ENCODE assay signal across 21 cellular contexts in the genomic region with DNA sequence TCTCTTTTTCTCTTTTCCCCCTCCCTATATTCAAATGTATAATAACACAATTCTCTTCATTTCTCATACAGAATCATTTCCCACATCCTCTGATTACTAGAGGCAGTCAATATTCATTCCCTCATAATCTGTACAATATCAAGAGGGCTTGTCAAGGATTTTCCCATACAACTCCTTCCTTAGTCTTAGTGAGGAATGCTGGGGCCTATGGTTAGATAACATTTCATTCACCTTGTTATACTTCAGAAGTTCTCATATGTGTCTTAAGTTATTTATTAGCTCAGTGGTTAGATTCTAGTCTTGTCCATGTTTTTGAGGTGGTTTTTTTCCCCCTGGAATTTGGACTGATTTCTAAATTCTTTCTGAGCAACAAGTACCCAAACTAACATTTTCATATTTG.
A peak's percentile ranks its signal among the peaks of the same experiment; 100 is the strongest.
DNase-seq lines count a peak whose midpoint lies in the region; ATAC-seq and TF ChIP-seq lines count a peak whose summit lies in the region.
"Had no signal": no experiment of that assay in that cellular context is flagged by ENCODE, and none has a peak within 500 bp of the region (broad histone marks: within the 10 kb centered on the region; RNA-seq: fewer than 3 reads in every experiment).

No MANE protein-coding gene starts in this region.

- H3K4me3 Mint-ChIP-seq in activated CD4-positive, alpha-beta T cell treated with anti-CD3 and anti-CD28 coated beads, Interleukin-2, amount 10 ng/mL, durations not matched to agents 7 days and 5 days = no peak overlapping the region
- no peak overlapping the region for H3K4me3 Mint-ChIP-seq in effector memory CD8-positive, alpha-beta T cell
- H3K4me3 Mint-ChIP-seq: B cell; CD4-positive, CD25-positive, alpha-beta regulatory T cell had no signal

- ATAC-seq in effector memory CD8-positive, alpha-beta T cell (replicated peaks) = no peak
- no peak for ATAC-seq in heart left ventricle
- ATAC-seq: Right ventricle myocardium inferior had no signal

- no peak overlapping the region for H2AFZ ChIP-seq in GM23248

- TF ChIP-seq POLR2A in spleen (IDR thresholded peaks at IDR 0.05) (no peak), heart left ventricle (IDR thresholded peaks at IDR 0.05) (no peak)

- peaks cover 5% of the 10 kb centered on the region for H3K9me3 Mint-ChIP-seq in activated CD4-positive, alpha-beta T cell treated with anti-CD3 and anti-CD28 coated beads, Interleukin-2, amount 10 ng/mL, durations not matched to agents 7 days and 5 days
- H3K9me3 Mint-ChIP-seq in effector memory CD8-positive, alpha-beta T cell = no peaks in the 10 kb centered on the region

- H3K4me3 ChIP-seq in GM23248 (no peak overlapping the region), spleen (no peak overlapping the region), heart left ventricle (no peak overlapping the region)
- H3K4me3 ChIP-seq: HAP-1, Peyer's patch had no signal

- H3K27me3 Mint-ChIP-seq in activated CD4-positive, alpha-beta T cell treated with anti-CD3 and anti-CD28 coated beads, Interleukin-2, amount 10 ng/mL, durations not matched to agents 7 days and 5 days = peaks cover 8% of the 10 kb centered on the region
- peaks cover 0 to under 1% of the 10 kb centered on the region in 2 donors for H3K27me3 Mint-ChIP-seq in effector memory CD8-positive, alpha-beta T cell

- no peaks in the 10 kb centered on the region for H3K79me2 ChIP-seq in GM23248 (ENCODE audit: insufficient read depth)

- H3K36me3 ChIP-seq in GM23248 (ENCODE audit: low read depth) = no peaks in the 10 kb centered on the region
- H3K36me3 ChIP-seq in spleen = no peaks in the 10 kb centered on the region
- H3K36me3 ChIP-seq in heart left ventricle = no peaks in the 10 kb centered on the region
- H3K36me3 ChIP-seq: HAP-1, Peyer's patch had no signal

- H3K4me2 ChIP-seq in GM23248 (ENCODE audit: unreplicated experiment) = peak overlapping the region; percentile 87

- H3K9me2 ChIP-seq in GM23248 (ENCODE audit: insufficient read depth) = no peaks in the 10 kb centered on the region

- H3K4me1 ChIP-seq in GM23248 (ENCODE audit: insufficient read depth) = peaks cover 18% of the 10 kb centered on the region
- peaks cover 0 to 22% (median 4%) of the 10 kb centered on the region in 6 donors for H3K4me1 ChIP-seq in spleen
- peaks cover 0 to 18% (median 6%) of the 10 kb centered on the region in 12 donors for H3K4me1 ChIP-seq in heart left ventricle

- CTCF ChIA-PET in activated CD4-positive, alpha-beta T cell treated with anti-CD3 and anti-CD28 coated beads, Interleukin-2, amount 10 ng/mL, durations not matched to agents 7 days and 5 days (lab: Charles Lee) = no interaction called here

- H3K9me3 ChIP-seq in GM23248 (ENCODE audit: low read depth) (no peaks in the 10 kb centered on the region), spleen (no peaks in the 10 kb centered on the region), heart left ventricle (no peaks in the 10 kb centered on the region)
- H3K9me3 ChIP-seq: HAP-1, Peyer's patch had no signal

- no peak overlapping the region for H3K27ac ChIP-seq in GM23248
- H3K27ac ChIP-seq in spleen = no peak overlapping the region
- no peak overlapping the region for H3K27ac ChIP-seq in heart left ventricle
- H3K27ac ChIP-seq: 22Rv1 had no signal

- intact Hi-C loops in spleen (cut with DNase I; ENCODE audit: low total_unique reads) = no loop called here
- intact Hi-C loops in heart left ventricle (cut with DNase I) = no loop called here

- peak overlapping the region; percentile 0 for H3K27ac Mint-ChIP-seq in activated CD4-positive, alpha-beta T cell treated with anti-CD3 and anti-CD28 coated beads, Interleukin-2, amount 10 ng/mL, durations not matched to agents 7 days and 5 days
- H3K27ac Mint-ChIP-seq in effector memory CD8-positive, alpha-beta T cell = peak overlapping the region; percentile 0 to 44
- H3K27ac Mint-ChIP-seq: B cell; CD4-positive, CD25-positive, alpha-beta regulatory T cell had no signal

- H3K27me3 ChIP-seq in GM23248 (replicated peaks; ENCODE audit: insufficient read depth) = peaks cover 28% of the 10 kb centered on the region
- H3K27me3 ChIP-seq in spleen (replicated peaks in 1 of 7) = no peaks in the 10 kb centered on the region
- H3K27me3 ChIP-seq in heart left ventricle = no peaks in the 10 kb centered on the region
- H3K27me3 ChIP-seq: Peyer's patch had no signal

- no peak overlapping the region for H3K9ac ChIP-seq in GM23248

- H3K36me3 Mint-ChIP-seq in activated CD4-positive, alpha-beta T cell treated with anti-CD3 and anti-CD28 coated beads, Interleukin-2, amount 10 ng/mL, durations not matched to agents 7 days and 5 days (ENCODE audit: low read depth) = peaks cover 9% of the 10 kb centered on the region
- peaks cover 9% of the 10 kb centered on the region for H3K36me3 Mint-ChIP-seq in effector memory CD8-positive, alpha-beta T cell (ENCODE audit: insufficient read depth)
- H3K36me3 Mint-ChIP-seq: CD4-positive, CD25-positive, alpha-beta regulatory T cell had no signal

- TF ChIP-seq CTCF in spleen (IDR thresholded peaks at IDR 0.05 in 8 of 11, conservative IDR thresholded peaks at IDR 0.05 in 3 of 11) (no peak), heart left ventricle (IDR thresholded peaks at IDR 0.05) (no peak)

- no peaks in the 10 kb centered on the region for H4K20me1 ChIP-seq in GM23248 (ENCODE audit: insufficient read depth)

- H3F3A ChIP-seq in GM23248 (ENCODE audit: insufficient read depth) = peaks cover 18% of the 10 kb centered on the region

- DNase-seq in activated CD4-positive, alpha-beta T cell treated with anti-CD3 and anti-CD28 coated beads, Interleukin-2, amount 10 ng/mL, durations not matched to agents 7 days and 5 days = no peak
- no peak for DNase-seq in activated CD4-positive, alpha-beta T cell treated with anti-CD3 and anti-CD28 coated beads for 48 hours
- no peak for DNase-seq in GM23248
- no peak for DNase-seq in effector memory CD8-positive, alpha-beta T cell
- peak; percentile 91 for DNase-seq in renal cortical epithelial cell (ENCODE audit: low read depth)
- DNase-seq in spleen = no peak
- DNase-seq in OCI-M2 (lab: John Stamatoyannopoulos, UW; ENCODE audit: unreplicated experiment) = no peak
- DNase-seq in heart left ventricle = no peak
- DNase-seq: CD4-positive, CD25-positive, alpha-beta regulatory T cell; COR-L47; DMS153; IMR-90; NCI-H1048; NCI-H1436; NCI-H1930; NCI-H526; Peyer's patch had no signal

- POLR2A ChIA-PET in activated CD4-positive, alpha-beta T cell treated with anti-CD3 and anti-CD28 coated beads, Interleukin-2, amount 10 ng/mL, durations not matched to agents 7 days and 5 days (lab: Charles Lee) = no interaction called here

- in situ Hi-C loops in GM23248 (cut with MboI) = no loop called here

- peaks cover 43% of the 10 kb centered on the region for H3K4me1 Mint-ChIP-seq in activated CD4-positive, alpha-beta T cell treated with anti-CD3 and anti-CD28 coated beads, Interleukin-2, amount 10 ng/mL, durations not matched to agents 7 days and 5 days
- peaks cover 26 to 32% of the 10 kb centered on the region in 2 donors for H3K4me1 Mint-ChIP-seq in effector memory CD8-positive, alpha-beta T cell (ENCODE audit: low read depth in 2 of 2)
